8 cellular contexts compared by ENCODE assay signal in genomic region chr3:44729384-44729910, GRCh38. TPM values are rescaled to one million over a fixed set of nuclear protein-coding genes. Genes with fewer than 3 reads are reported as not detected.
A peak's percentile ranks its signal among the peaks of the same experiment; 100 is the strongest.
DNase-seq lines count a peak whose midpoint lies in the region; ATAC-seq and TF ChIP-seq lines count a peak whose summit lies in the region.

Gene ZNF501 (plus strand): TSS chr3:44729635. CDS start chr3:44734422, 4,787 bp downstream.

- peak within 1 kb of the TSS in 8 of 59 donors; percentile 1 to 61 (median 30) for H3K27ac ChIP-seq in dorsolateral prefrontal cortex
- H3K27ac ChIP-seq in liver (ENCODE audit: low read depth in 1 of 2, low read length in 2 of 2), result no peak within 1 kb of the TSS

- TF ChIP-seq CTCF in dorsolateral prefrontal cortex (IDR thresholded peaks at IDR 0.05 in 54 of 56, conservative IDR thresholded peaks at IDR 0.05 in 2 of 56; ENCODE audit: low read depth in 1 of 56, partially characterized antibody in 56 of 56), result peak in 24 of 56 donors; percentile 7 to 50 (median 21)
- no peak for TF ChIP-seq CTCF in liver (IDR thresholded peaks at IDR 0.05; ENCODE audit: low read depth, low read length, missing input control)

- H3K9ac ChIP-seq in liver (ENCODE audit: low read depth in 1 of 2, low read length in 2 of 2), result peak within 1 kb of the TSS in 1 of 2 donors; percentile 27

- peak; percentile 91 for ATAC-seq in HG02642 (IDR thresholded peaks at IDR 0.05; ENCODE audit: poor library complexity, unreplicated experiment)
- no peak for ATAC-seq in GM18867 (IDR thresholded peaks at IDR 0.05; ENCODE audit: unreplicated experiment)

- peaks cover 40 to 75% (median 61%) of the 10 kb centered on the region in 4 donors for H3K9me3 ChIP-seq in liver (ENCODE audit: control insufficient read depth in 4 of 4, low read length in 3 of 4)

- H3K36me3 ChIP-seq in liver (ENCODE audit: control insufficient read depth in 4 of 4, insufficient read depth in 3 of 4, low read depth in 1 of 4, low read length in 3 of 4), result peaks cover 0 to 18% (median 10%) of the 10 kb centered on the region in 4 donors

- peak; percentile 67 for DNase-seq in GM04504 (ENCODE audit: low read depth)
- peak; percentile 15 for DNase-seq in NCI-H2196 treated with DMSO at 0.1 percent for 48 hours (lab: John Stamatoyannopoulos, UW; ENCODE audit: unreplicated experiment)
- DNase-seq in activated CD4-positive, alpha-beta T cell treated with anti-CD3 and anti-CD28 coated beads, Interleukin-2, amount 50 U/mL, for 4 hours, result peak; percentile 75 to 76
- DNase-seq in dorsolateral prefrontal cortex, result peak; percentile 85 to 97 (median 92)
- DNase-seq in stimulated activated CD4-positive, alpha-beta T cell treated with anti-CD3 and anti-CD28 coated beads, Interleukin-2, amount 100 ng/mL, for 24 hours, result peak; percentile 85 to 90

- TF ChIP-seq RAD21 in liver (IDR thresholded peaks at IDR 0.05), result peak in 1 of 2 donors; percentile 49

- 3% methylated on average over 46 of the region's 46 CpGs for WGBS in liver

- intact Hi-C loops in dorsolateral prefrontal cortex (cut with DNase I), result loop anchor here (1.0 kb wide), 1 partner anchor 17 kb away; the partner anchor contains the start of gene ZNF502 (in 2 of the 2)

- H3K4me3 ChIP-seq in dorsolateral prefrontal cortex (peak within 1 kb of the TSS; percentile 50 to 92 (median 77)), liver (ENCODE audit: low read depth in 1 of 3, low read length in 3 of 3) (peak within 1 kb of the TSS; percentile 70 to 82 (median 75))

- peaks cover 0 to 3% (median 0%) of the 10 kb centered on the region in 4 donors for H3K4me1 ChIP-seq in liver (ENCODE audit: control insufficient read depth in 4 of 4, insufficient read depth in 4 of 4, low read length in 3 of 4)

- no peaks in the 10 kb centered on the region for H3K27me3 ChIP-seq in dorsolateral prefrontal cortex
- no peaks in the 10 kb centered on the region for H3K27me3 ChIP-seq in liver (ENCODE audit: control insufficient read depth in 4 of 4, insufficient read depth in 4 of 4, low read length in 3 of 4)

TF ChIP-seq in liver, 16 proteins besides CTCF, POLR2A, EP300 and RAD21:
- TF ChIP-seq ZBTB33 (IDR thresholded peaks at IDR 0.05), result no peak
- TF ChIP-seq JUND (IDR thresholded peaks at IDR 0.05), result no peak
- no peak for TF ChIP-seq RXRA (IDR thresholded peaks at IDR 0.05)
- no peak for TF ChIP-seq HNF4A (conservative IDR thresholded peaks at IDR 0.05)
- no peak for TF ChIP-seq NR2F2 (IDR thresholded peaks at IDR 0.05)
- TF ChIP-seq TAF1 (conservative IDR thresholded peaks at IDR 0.05), result no peak
- no peak for TF ChIP-seq FOXA2 (IDR thresholded peaks at IDR 0.05)
- TF ChIP-seq, protein P1, sequence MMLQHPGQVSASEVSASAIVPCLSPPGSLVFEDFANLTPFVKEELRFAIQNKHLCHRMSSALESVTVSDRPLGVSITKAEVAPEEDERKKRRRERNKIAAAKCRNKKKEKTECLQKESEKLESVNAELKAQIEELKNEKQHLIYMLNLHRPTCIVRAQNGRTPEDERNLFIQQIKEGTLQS (IDR thresholded peaks at IDR 0.05), result no peak
- TF ChIP-seq SP1 (IDR thresholded peaks at IDR 0.05), result peak; percentile 20
- no peak for TF ChIP-seq HNF4G (IDR thresholded peaks at IDR 0.05)
- peak; percentile 68 for TF ChIP-seq YY1 (IDR thresholded peaks at IDR 0.05)
- TF ChIP-seq GABPA (IDR thresholded peaks at IDR 0.05 in 1 of 2, conservative IDR thresholded peaks at IDR 0.05 in 1 of 2), result peak; percentile 66 to 93

RNA-seq across cellular contexts. Expression of gene ZNF501, which starts in this region (rescaled TPM):
- total RNA-seq in dorsolateral prefrontal cortex (10 to 100 TPM in 6 of 120 experiments, 1 to 10 TPM in 114; 2.2 to 12.3 (median 6.1) TPM), liver (1 to 10 TPM; 1.1 to 1.6 TPM)
- under 1 TPM; 0.44 to 0.46 TPM for polyA plus RNA-seq in liver

Comparison
In these comparisons a context has a peak if more than half of its experiments do, and no peak if none do; other contexts are left out.
1. DNase-seq: peak in every context shown above with its lines; median percentile 92 in dorsolateral prefrontal cortex; 88 in stimulated activated CD4-positive, alpha-beta T cell treated with anti-CD3 and anti-CD28 coated beads, Interleukin-2, amount 100 ng/mL, for 24 hours; 76 in activated CD4-positive, alpha-beta T cell treated with anti-CD3 and anti-CD28 coated beads, Interleukin-2, amount 50 U/mL, for 4 hours; 67 in GM04504; 15 in NCI-H2196 treated with DMSO at 0.1 percent for 48 hours.